ENCODE assay signal across 8 cellular contexts in genomic region chrX:115912372-115912897, GRCh38.
DNase-seq lines count a peak whose midpoint lies in the region; ATAC-seq and TF ChIP-seq lines count a peak whose summit lies in the region.

No MANE protein-coding gene starts in this region.

- in situ Hi-C loops in GM13977 (cut with MboI; ENCODE audit: low pct_unique_long_range_greater_than_20kb, low sequenced_read_pairs, unreplicated experiment): no loop called here

- no peak overlapping the region for H3K4me3 ChIP-seq in fibroblast of villous mesenchyme (ENCODE audit: low read depth, low read length)

- ATAC-seq in GM21723 (IDR thresholded peaks at IDR 0.05; ENCODE audit: unreplicated experiment) (peak; percentile 94), HG03520 (IDR thresholded peaks at IDR 0.05; ENCODE audit: unreplicated experiment) (peak; percentile 94)

- peak; percentile 78 for TF ChIP-seq CTCF in GM13977 (IDR thresholded peaks at IDR 0.05; ENCODE audit: extremely low read depth, insufficient read depth, missing control alignments)
- TF ChIP-seq CTCF in fibroblast of villous mesenchyme (IDR thresholded peaks at IDR 0.05; ENCODE audit: insufficient read depth, low read depth, low read length): peak; percentile 38

- DNase-seq in GM13977 (ENCODE audit: low spot score) (no peak), fibroblast of villous mesenchyme (ENCODE audit: low read depth) (peak; percentile 1), SW 1271 (lab: John Stamatoyannopoulos, UW) (no peak), NCI-H1436 (lab: John Stamatoyannopoulos, UW) (no peak), SK-N-DZ (ENCODE audit: low spot score) (no peak)
- no peak for DNase-seq in stimulated activated CD4-positive, alpha-beta T cell treated with anti-CD3 and anti-CD28 coated beads, Interleukin-1b, Interleukin-23, amount 100 ng/mL, for 48 hours
